Comparison of ENCODE assay signal across 9 cellular contexts in the genomic region with DNA sequence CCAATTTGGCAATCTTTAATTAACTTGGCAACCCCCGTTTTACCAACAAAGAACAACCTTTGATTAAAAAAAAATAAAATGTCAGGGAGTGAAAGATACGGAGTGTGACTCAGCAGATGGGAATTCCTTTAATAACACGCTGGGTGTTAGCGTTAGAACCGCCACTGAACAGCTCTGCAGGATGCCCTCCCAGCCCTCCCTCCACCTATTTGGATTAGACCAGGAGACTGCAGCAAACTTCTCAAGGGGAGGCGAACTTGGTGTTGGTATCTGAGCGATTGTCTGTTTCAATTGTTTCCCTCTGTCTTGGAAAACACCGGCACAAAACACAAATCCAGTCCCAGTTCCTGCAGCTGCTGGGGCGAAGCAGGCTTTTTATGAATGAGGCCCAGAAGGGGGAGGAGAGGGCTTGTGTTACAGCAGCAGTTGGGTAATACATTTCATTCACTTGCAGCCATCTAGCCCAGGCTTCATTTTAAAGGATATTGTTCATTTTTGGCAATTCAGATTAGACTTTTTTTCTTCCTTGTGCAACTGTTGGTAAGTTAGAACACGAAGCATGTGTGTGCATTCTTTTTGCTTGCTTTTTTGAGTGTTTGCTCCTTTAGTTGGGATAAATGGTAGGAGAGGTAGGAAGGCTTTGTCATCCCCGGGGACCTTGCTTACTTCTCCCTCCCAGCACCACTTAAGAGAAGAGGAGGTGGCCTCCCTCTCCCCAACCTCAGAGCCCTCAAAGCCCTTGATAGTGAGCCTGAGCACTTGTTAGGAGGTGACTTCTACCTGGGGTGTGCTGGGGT.
DNase-seq lines count a peak whose midpoint lies in the region; ATAC-seq, FAIRE-seq and TF ChIP-seq lines count a peak whose summit lies in the region.
"Had no signal": no experiment of that assay in that cellular context is flagged by ENCODE, and none has a peak within 500 bp of the region (broad histone marks: within the 10 kb centered on the region; RNA-seq: fewer than 3 reads in every experiment).

No MANE protein-coding gene starts in this region.

- no peak for TF ChIP-seq CTCF in A549 (IDR thresholded peaks at IDR 0.05)
- no peak for TF ChIP-seq CTCF in HFF-Myc (IDR thresholded peaks at IDR 0.05; ENCODE audit: low read depth, low read length, missing control alignments)
- no peak for TF ChIP-seq CTCF in kidney (IDR thresholded peaks at IDR 0.05; ENCODE audit: borderline replicate concordance, extremely low read depth, insufficient read depth)
- TF ChIP-seq CTCF in stomach (IDR thresholded peaks at IDR 0.05), result no peak

- POLR2A ChIA-PET in A549 (lab: Yijun Ruan, JAX), result no interaction called here

- H3K36me3 ChIP-seq in NT2/D1 (ENCODE audit: insufficient read depth, insufficient read length, low read length), result no peaks in the 10 kb centered on the region
- H3K36me3 ChIP-seq in kidney (ENCODE audit: control insufficient read depth in 1 of 2, insufficient read depth in 2 of 2, low read length in 2 of 2), result no peaks in the 10 kb centered on the region
- H3K36me3 ChIP-seq in stomach, result no peaks in the 10 kb centered on the region

- TF ChIP-seq EP300 in A549 (IDR thresholded peaks at IDR 0.05) (peak in 1 of 2 experiments; percentile 44; a peak in 1 of 5 replicates), stomach (IDR thresholded peaks at IDR 0.05) (no peak)

- intact Hi-C loops in kidney (cut with DNase I), result no loop called here
- intact Hi-C loops in stomach (cut with DNase I; ENCODE audit: low total_unique reads), result loop anchor here (10.0 kb wide), 1 partner anchor 74 kb away; no protein-coding TSS in a partner anchor

- DNase-seq in A549 (ENCODE audit: low read depth in 1 of 2, low spot score in 1 of 2) (peak; percentile 67 to 81), HFF-Myc (ENCODE audit: extremely low read depth, low read depth) (peak; percentile 26), NT2/D1 (ENCODE audit: low read depth, low spot score) (peak; percentile 91), cerebellar cortex (ENCODE audit: low spot score) (peak; percentile 48), kidney (peak; percentile 67), stomach (peak; percentile 48), activated gamma-delta T cell treated with Interleukin-2 at 50 U/mL for 16 hours (no peak), mesenteric fat pad (ENCODE audit: low spot score) (no peak)

- peak overlapping the region; percentile 17 for H3K4me3 ChIP-seq in A549
- no peak overlapping the region for H3K4me3 ChIP-seq in HFF-Myc (replicated peaks; ENCODE audit: low read depth, low read length)
- no peak overlapping the region for H3K4me3 ChIP-seq in NT2/D1 (ENCODE audit: insufficient read length, low read depth)
- H3K4me3 ChIP-seq in kidney (ENCODE audit: low read length in 2 of 2), result peak overlapping the region in 1 of 2 donors; percentile 5
- H3K4me3 ChIP-seq in stomach, result peak overlapping the region in 2 of 4 donors; percentile 3 to 9

- no peak for FAIRE-seq in A549 (lab: Jason Lieb, UNC)
- FAIRE-seq in kidney (lab: Jason Lieb, UNC), result no peak
- FAIRE-seq: frontal cortex had no signal

- H3K4me1 ChIP-seq in A549 (peaks cover 99% of the 10 kb centered on the region), NT2/D1 (ENCODE audit: insufficient read depth, insufficient read length) (peaks cover 20% of the 10 kb centered on the region), kidney (ENCODE audit: control insufficient read depth in 1 of 2, insufficient read depth in 1 of 2, low read depth in 1 of 2, low read length in 2 of 2) (peaks cover 17 to 19% of the 10 kb centered on the region in 2 donors), stomach (peaks cover 49 to 91% (median 79%) of the 10 kb centered on the region in 4 donors)

- peak; percentile 68 to 77 for ATAC-seq in A549

- WGBS in A549 (ENCODE audit: missing lambda C conversion rate), result 6% methylated on average over 11 of the region's 11 CpGs
- 8 to 18% (median 17%) methylated on average over 11 of the region's 11 CpGs for WGBS in stomach, 5 donors

- H3K27me3 ChIP-seq in NT2/D1 (ENCODE audit: insufficient read depth, insufficient read length) (no peaks in the 10 kb centered on the region), stomach (no peaks in the 10 kb centered on the region)

- TF ChIP-seq POLR2A in A549 (IDR thresholded peaks at IDR 0.05; ENCODE audit: low read length), result no peak
- TF ChIP-seq POLR2A in stomach (IDR thresholded peaks at IDR 0.05), result no peak

- TF ChIP-seq RAD21 in A549 (conservative IDR thresholded peaks at IDR 0.05 in 1 of 2, IDR thresholded peaks at IDR 0.05 in 1 of 2), result 0 out of 5 replicates have a peak, but pooled peaks of 1 of the 2 experiments have one; percentile 7

- H3K9ac ChIP-seq in NT2/D1 (ENCODE audit: insufficient read length, low read depth), result no peak overlapping the region
- no peak overlapping the region for H3K9ac ChIP-seq in kidney (ENCODE audit: low read length in 2 of 2)

- H3K4me2 ChIP-seq in A549, result peak overlapping the region; percentile 89

- CTCF ChIA-PET in A549 (lab: Yijun Ruan, JAX), result interaction anchor here (0.9 to 14.2 kb wide), 5 partner anchors 8 to 103 kb away, joined by 3 to 172 read pairs (median 4); no protein-coding TSS in a partner anchor

- H3K27ac ChIP-seq in A549 (peak overlapping the region; percentile 87 to 89), kidney (ENCODE audit: low read depth in 2 of 2, low read length in 2 of 2) (no peak overlapping the region), stomach (peak overlapping the region; percentile 54 to 90 (median 84))

- no peaks in the 10 kb centered on the region for H3K9me3 ChIP-seq in A549
- H3K9me3 ChIP-seq in NT2/D1 (ENCODE audit: insufficient read depth, low read length), result no peaks in the 10 kb centered on the region
- H3K9me3 ChIP-seq in kidney (ENCODE audit: control insufficient read depth in 1 of 2, low read length in 2 of 2), result no peaks in the 10 kb centered on the region
- no peaks in the 10 kb centered on the region for H3K9me3 ChIP-seq in stomach

TF ChIP-seq in A549, 52 proteins besides CTCF, POLR2A, EP300 and RAD21:
- peak; percentile 64 for TF ChIP-seq FOSL2 (IDR thresholded peaks at IDR 0.05)
- peak; percentile 77 for TF ChIP-seq FOSL2 (CRISPR knock-in tag; IDR thresholded peaks at IDR 0.05)
- TF ChIP-seq CEBPB (IDR thresholded peaks at IDR 0.05), result peak; percentile 73 to 87; a peak in 3 of 4 replicates
- TF ChIP-seq MAFK (IDR thresholded peaks at IDR 0.05; ENCODE audit: partially characterized antibody), result peak; percentile 31
- TF ChIP-seq JUNB (IDR thresholded peaks at IDR 0.05), result peak; percentile 53; the same call in 1 of the 2 replicates
- TF ChIP-seq SMC3 (IDR thresholded peaks at IDR 0.05), result 0 out of 3 replicates have a peak, but pooled peaks have one; percentile 7
- TF ChIP-seq NFE2L2 (conservative IDR thresholded peaks at IDR 0.05; ENCODE audit: low read length), result peak; percentile 39; the same call in 1 of the 2 replicates
- TF ChIP-seq MAZ (IDR thresholded peaks at IDR 0.05; ENCODE audit: borderline replicate concordance, low read depth, low read length), result no peak
- no peak for TF ChIP-seq BHLHE40 (IDR thresholded peaks at IDR 0.05; ENCODE audit: low read depth, low read length)
- TF ChIP-seq, protein P1, sequence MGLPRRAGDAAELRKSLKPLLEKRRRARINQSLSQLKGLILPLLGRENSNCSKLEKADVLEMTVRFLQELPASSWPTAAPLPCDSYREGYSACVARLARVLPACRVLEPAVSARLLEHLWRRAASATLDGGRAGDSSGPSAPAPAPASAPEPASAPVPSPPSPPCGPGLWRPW (IDR thresholded peaks at IDR 0.05), result no peak
- TF ChIP-seq, protein P2, sequence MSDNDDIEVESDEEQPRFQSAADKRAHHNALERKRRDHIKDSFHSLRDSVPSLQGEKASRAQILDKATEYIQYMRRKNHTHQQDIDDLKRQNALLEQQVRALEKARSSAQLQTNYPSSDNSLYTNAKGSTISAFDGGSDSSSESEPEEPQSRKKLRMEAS (IDR thresholded peaks at IDR 0.05), result peak; percentile 25; the same call in 1 of the 2 replicates
- peak; percentile 67; the same call in 1 of the 2 replicates for TF ChIP-seq GATA3 (IDR thresholded peaks at IDR 0.05; ENCODE audit: borderline replicate concordance)

Comparison
In these comparisons a context has a peak if more than half of its experiments do, and no peak if none do; other contexts are left out.
1. DNase-seq: peak in A549 (2 of 2), HFF-Myc (single experiment), NT2/D1 (single experiment), cerebellar cortex (single experiment), kidney (single experiment) and stomach (single experiment); none in activated gamma-delta T cell treated with Interleukin-2 at 50 U/mL for 16 hours (single experiment) and mesenteric fat pad (single experiment).
2. H3K27ac ChIP-seq: peak in A549 (2 of 2) and stomach (5 of 5); none in kidney (0 of 2).